ENCODE assay signal across 10 cellular contexts in genomic region chr19:13865578-13866462, GRCh38. TPM values are rescaled to one million over a fixed set of nuclear protein-coding genes. Genes with fewer than 3 reads are reported as not detected.
DNase-seq lines count a peak whose midpoint lies in the region; ATAC-seq and TF ChIP-seq lines count a peak whose summit lies in the region.
"Had no signal": no experiment of that assay in that cellular context is flagged by ENCODE, and none has a peak within 500 bp of the region (broad histone marks: within the 10 kb centered on the region; RNA-seq: fewer than 3 reads in every experiment).

No MANE protein-coding gene starts in this region.

- H3K9me3 ChIP-seq in CD4-positive, alpha-beta T cell (ENCODE audit: control insufficient read depth, low read length): no peaks in the 10 kb centered on the region
- H3K9me3 ChIP-seq in HUES64 (ENCODE audit: insufficient read depth, low read depth, low read length): no peaks in the 10 kb centered on the region
- no peaks in the 10 kb centered on the region for H3K9me3 ChIP-seq in breast epithelium
- no peaks in the 10 kb centered on the region for H3K9me3 ChIP-seq in mesodermal cell (ENCODE audit: control insufficient read depth, low read length)

- H3K4me3 ChIP-seq in HUES64 (ENCODE audit: low read length) (peak overlapping the region; percentile 45), breast epithelium (peak overlapping the region; percentile 53 to 97 (median 75)), mesodermal cell (ENCODE audit: extremely low read depth, insufficient read depth, low read length, poor library complexity, severe bottlenecking) (peak overlapping the region; percentile 59)

- no peak for DNase-seq in CD4-positive, alpha-beta T cell
- DNase-seq in breast epithelium (ENCODE audit: low spot score in 2 of 2): no peak
- no peak for DNase-seq in germinal center (ENCODE audit: low spot score)
- DNase-seq in stimulated activated naive CD4-positive, alpha-beta T cell treated with Interleukin-2 at 50 U/mL for 16 hours (lab: John Stamatoyannopoulos, UW): no peak
- DNase-seq in NOMO-1 treated with DMSO at 0.1 percent for 48 hours (lab: John Stamatoyannopoulos, UW; ENCODE audit: unreplicated experiment): no peak

- H3K27me3 Mint-ChIP-seq in CD4-positive, alpha-beta T cell: peaks cover 52% of the 10 kb centered on the region

- H3K4me1 ChIP-seq in HUES64 (ENCODE audit: insufficient read depth, low read length) (peaks cover 11% of the 10 kb centered on the region), breast epithelium (peaks cover 2 to 3% of the 10 kb centered on the region in 2 donors), mesodermal cell (ENCODE audit: control insufficient read depth, insufficient read depth, low read length, poor library complexity, severe bottlenecking) (peaks cover 21% of the 10 kb centered on the region)

- no peak overlapping the region for H3K27ac Mint-ChIP-seq in CD4-positive, alpha-beta T cell

- TF ChIP-seq CTCF in CD4-positive, alpha-beta T cell (IDR thresholded peaks at IDR 0.05): no peak
- TF ChIP-seq CTCF in breast epithelium (IDR thresholded peaks at IDR 0.05): no peak

- H3K4me3 Mint-ChIP-seq in CD4-positive, alpha-beta T cell: peak overlapping the region; percentile 65

- POLR2A ChIA-PET in CD4-positive, alpha-beta T cell (lab: Charles Lee): interaction anchor here (1.0 kb wide), 1 partner anchor 78 kb away, joined by 4 read pairs; no protein-coding TSS in a partner anchor

- H3K9me3 Mint-ChIP-seq in CD4-positive, alpha-beta T cell: no peaks in the 10 kb centered on the region

- 5% methylated on average over 81 of the region's 81 CpGs for WGBS in HUES64
- 4 to 5% methylated on average over 37 to 49 of the region's 81 CpGs for WGBS in mesodermal cell (ENCODE audit: insufficient coverage in 2 of 2), 2 experiments

- ATAC-seq in CD4-positive, alpha-beta T cell (ENCODE audit: poor library complexity): no peak
- no peak for ATAC-seq in GM18520 (IDR thresholded peaks at IDR 0.05; ENCODE audit: unreplicated experiment)

- H3K36me3 ChIP-seq in HUES64 (ENCODE audit: insufficient read depth, low read length) (no peaks in the 10 kb centered on the region), breast epithelium (no peaks in the 10 kb centered on the region), mesodermal cell (ENCODE audit: control insufficient read depth, insufficient read depth, low read length) (peaks cover 2% of the 10 kb centered on the region)

- H3K27me3 ChIP-seq in CD4-positive, alpha-beta T cell (ENCODE audit: control insufficient read depth, insufficient read depth, low read length): peaks cover 25% of the 10 kb centered on the region
- H3K27me3 ChIP-seq in HUES64 (ENCODE audit: insufficient read depth, low read length) (peaks cover 75% of the 10 kb centered on the region), breast epithelium (no peaks in the 10 kb centered on the region)

- intact Hi-C loops in CD4-positive, alpha-beta T cell (cut with DNase I, micrococcal nuclease): no loop called here
- intact Hi-C loops in breast epithelium (cut with DNase I; ENCODE audit: low total_unique reads): no loop called here

- peaks cover 35% of the 10 kb centered on the region for H3K4me1 Mint-ChIP-seq in CD4-positive, alpha-beta T cell (ENCODE audit: low read depth)

- no peak overlapping the region for H3K27ac ChIP-seq in CD4-positive, alpha-beta T cell (ENCODE audit: low read depth, low read length)
- H3K27ac ChIP-seq in HUES64 (ENCODE audit: low read depth, low read length) (no peak overlapping the region), breast epithelium (peak overlapping the region; percentile 75 to 80), mesodermal cell (ENCODE audit: low read depth, low read length, severe bottlenecking) (peak overlapping the region; percentile 45)

- H3K9ac ChIP-seq in HUES64 (ENCODE audit: low read depth, low read length): no peak overlapping the region

- CTCF ChIA-PET in CD4-positive, alpha-beta T cell (lab: Charles Lee): no interaction called here

- no peaks in the 10 kb centered on the region for H3K36me3 Mint-ChIP-seq in CD4-positive, alpha-beta T cell (ENCODE audit: low read depth)

- no peak for TF ChIP-seq POLR2A in breast epithelium (IDR thresholded peaks at IDR 0.05)

RNA-seq across cellular contexts. Expression of gene NANOS3, which starts 11.1 kb away (rescaled TPM):
- under 1 TPM in 1 of 2 experiments, not detected in 1; 0.87 TPM for total RNA-seq in CD4-positive, alpha-beta T cell
- polyA plus RNA-seq in HUES64 (2013, experiment 1 of 2): not detected
- polyA plus RNA-seq in HUES64 (2013, experiment 2 of 2): not detected
- total RNA-seq in breast epithelium: not detected
- 3.8 TPM for polyA plus RNA-seq in mesodermal cell (2013, experiment 1 of 2)
- 2.2 TPM for polyA plus RNA-seq in mesodermal cell (2013, experiment 2 of 2)
- total RNA-seq: LHCN-M2, pulmonary artery endothelial cell had no signal

RNA-seq across cellular contexts. Expression of gene BRME1, which starts 40.1 kb away (rescaled TPM):
- total RNA-seq in CD4-positive, alpha-beta T cell: 1 to 10 TPM; 1.1 to 1.3 TPM
- polyA plus RNA-seq in HUES64 (2013, experiment 1 of 2): 2.2 TPM
- polyA plus RNA-seq in HUES64 (2013, experiment 2 of 2): 2.5 TPM
- 1 to 10 TPM; 1.3 to 6.3 (median 1.6) TPM for total RNA-seq in breast epithelium
- 1.9 TPM for polyA plus RNA-seq in mesodermal cell (2013, experiment 1 of 2)
- 1.7 TPM for polyA plus RNA-seq in mesodermal cell (2013, experiment 2 of 2)

RNA-seq across cellular contexts. Expression of gene CC2D1A, which starts 40.2 kb away (rescaled TPM):
- total RNA-seq in CD4-positive, alpha-beta T cell: 10 to 100 TPM; 16.4 to 16.9 TPM
- polyA plus RNA-seq in HUES64 (2013, experiment 1 of 2): 16.8 TPM
- polyA plus RNA-seq in HUES64 (2013, experiment 2 of 2): 16.7 TPM
- 10 to 100 TPM; 16.6 to 50.1 (median 43.6) TPM for total RNA-seq in breast epithelium
- polyA plus RNA-seq in mesodermal cell (2013, experiment 1 of 2): 23.7 TPM
- polyA plus RNA-seq in mesodermal cell (2013, experiment 2 of 2): 18.6 TPM

Comparison
In these comparisons a context has a peak if more than half of its experiments do, and no peak if none do; other contexts are left out.
1. H3K27ac ChIP-seq: peak in breast epithelium (2 of 2) and mesodermal cell (single experiment); none in CD4-positive, alpha-beta T cell (single experiment) and HUES64 (single experiment).
2. Peak in every context shown above with its lines, with median percentiles within 50 percentile points of each other: H3K4me3 ChIP-seq.